ENCODE assay signal across 1 cellular context in genomic region chr16:65312071-65312470, GRCh38.
TF ChIP-seq lines count a peak whose summit lies in the region.

No MANE protein-coding gene starts in this region.

TF ChIP-seq in SK-N-SH treated with all-trans-retinoic acid at 6 μM for 48 hours, 23 proteins besides CTCF, POLR2A, EP300 and RAD21 (continued from another document):
- TF ChIP-seq, protein P1, sequence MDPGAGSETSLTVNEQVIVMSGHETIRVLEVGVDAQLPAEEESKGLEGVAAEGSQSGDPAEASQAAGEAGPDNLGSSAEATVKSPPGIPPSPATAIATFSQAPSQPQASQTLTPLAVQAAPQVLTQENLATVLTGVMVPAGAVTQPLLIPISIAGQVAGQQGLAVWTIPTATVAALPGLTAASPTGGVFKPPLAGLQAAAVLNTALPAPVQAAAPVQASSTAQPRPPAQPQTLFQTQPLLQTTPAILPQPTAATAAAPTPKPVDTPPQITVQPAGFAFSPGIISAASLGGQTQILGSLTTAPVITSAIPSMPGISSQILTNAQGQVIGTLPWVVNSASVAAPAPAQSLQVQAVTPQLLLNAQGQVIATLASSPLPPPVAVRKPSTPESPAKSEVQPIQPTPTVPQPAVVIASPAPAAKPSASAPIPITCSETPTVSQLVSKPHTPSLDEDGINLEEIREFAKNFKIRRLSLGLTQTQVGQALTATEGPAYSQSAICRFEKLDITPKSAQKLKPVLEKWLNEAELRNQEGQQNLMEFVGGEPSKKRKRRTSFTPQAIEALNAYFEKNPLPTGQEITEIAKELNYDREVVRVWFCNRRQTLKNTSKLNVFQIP (CRISPR knock-in tag; IDR thresholded peaks at IDR 0.05; ENCODE audit: borderline replicate concordance, low read depth): no peak
- no peak for TF ChIP-seq TCF4 (CRISPR knock-in tag; IDR thresholded peaks at IDR 0.05; ENCODE audit: borderline replicate concordance)
